In genomic region chr16:24499193-24499814, GRCh38 we compare ENCODE assay signal across 8 cellular contexts. TPM values are rescaled to one million over a fixed set of nuclear protein-coding genes. Genes with fewer than 3 reads are reported as not detected.
DNase-seq lines count a peak whose midpoint lies in the region; ATAC-seq and TF ChIP-seq lines count a peak whose summit lies in the region.

No MANE protein-coding gene starts in this region.

- no peaks in the 10 kb centered on the region for H3K36me3 Mint-ChIP-seq in nephron (ENCODE audit: low read depth)

- BruUV-seq in mammary epithelial cell (replicated peaks; lab: Mats Ljungman, UMichigan), result no TSS peak

- no peaks in the 10 kb centered on the region for H3K9me3 ChIP-seq in mammary epithelial cell (replicated peaks; ENCODE audit: insufficient read depth, low read length)

- no peak overlapping the region for H3K4me3 Mint-ChIP-seq in nephron

- dilution Hi-C loops in mammary epithelial cell (cut with HindIII; ENCODE audit: low sequenced_read_pairs), result no loop called here

- H3K27ac ChIP-seq in 22Rv1, result no peak overlapping the region
- H3K27ac ChIP-seq in mammary epithelial cell (ENCODE audit: insufficient read depth, low read depth, low read length), result no peak overlapping the region

- WGBS in mammary epithelial cell (ENCODE audit: low coverage, missing lambda C conversion rate), result 34% methylated on average over 14 of the region's 15 CpGs

- peaks cover 19% of the 10 kb centered on the region for H3K27me3 Mint-ChIP-seq in nephron (ENCODE audit: low read depth)

- H3K9me3 Mint-ChIP-seq in nephron, result no peaks in the 10 kb centered on the region

- peaks cover 6% of the 10 kb centered on the region for H3K4me1 Mint-ChIP-seq in nephron

- no peak overlapping the region for H2AFZ ChIP-seq in mammary epithelial cell (ENCODE audit: low read depth, low read length)

- no peak overlapping the region for H3K4me3 ChIP-seq in mammary epithelial cell (replicated peaks in 1 of 3; ENCODE audit: insufficient read depth in 1 of 3, low read depth in 2 of 3, low read length in 3 of 3)

- CTCF ChIA-PET in mammary epithelial cell (lab: Charles Lee; ENCODE audit: low non-redundant PET), result interaction anchor here (0.6 kb wide), 1 partner anchor 782 kb away, joined by 8 read pairs; no protein-coding TSS in a partner anchor

- H3K4me1 ChIP-seq in mammary epithelial cell (ENCODE audit: insufficient read depth, low read length), result no peaks in the 10 kb centered on the region

- in situ Hi-C loops in mammary epithelial cell (cut with MboI; ENCODE audit: low sequenced_read_pairs in 2 of 2), result loop anchor here (5.0 to 25.0 kb wide), 2 partner anchors 462 to 687 kb away; no protein-coding TSS in a partner anchor

- no peaks in the 10 kb centered on the region for H3K79me2 ChIP-seq in mammary epithelial cell (ENCODE audit: insufficient read depth, low read length)

- H3K27ac Mint-ChIP-seq in nephron, result no peak overlapping the region

- intact Hi-C loops in mammary epithelial cell (cut with micrococcal nuclease), result loop anchor here (1.0 kb wide), 2 partner anchors 453 to 457 kb away; no protein-coding TSS in a partner anchor

- no peak overlapping the region for H3K4me2 ChIP-seq in mammary epithelial cell (ENCODE audit: insufficient read depth, low read depth, low read length)

- H4K20me1 ChIP-seq in mammary epithelial cell (ENCODE audit: insufficient read depth, low read length), result no peaks in the 10 kb centered on the region

- peak; percentile 69 for TF ChIP-seq CTCF in 22Rv1 (IDR thresholded peaks at IDR 0.05)
- TF ChIP-seq CTCF in mammary epithelial cell (conservative IDR thresholded peaks at IDR 0.05 in 1 of 2, IDR thresholded peaks at IDR 0.05 in 1 of 2; ENCODE audit: extremely low read depth in 1 of 2, insufficient read depth in 1 of 2, low read depth in 1 of 2, low read length in 2 of 2), result peak; percentile 37 to 54
- peak in 2 of 3 experiments; percentile 19 to 20 for TF ChIP-seq CTCF in nephron (IDR thresholded peaks at IDR 0.05; ENCODE audit: unreplicated experiment in 3 of 3)

- H3K27me3 ChIP-seq in mammary epithelial cell (ENCODE audit: insufficient read depth, low read length), result peaks cover 2% of the 10 kb centered on the region

- DNase-seq in GDM1 (lab: John Stamatoyannopoulos, UW) (peak; percentile 31), NCI-H2227 (lab: John Stamatoyannopoulos, UW; ENCODE audit: unreplicated experiment) (peak; percentile 37), mammary epithelial cell (peak; percentile 39), NCI-H510A (lab: John Stamatoyannopoulos, UW) (no peak), activated gamma-delta T cell treated with Interleukin-2 at 50 U/mL for 16 hours (no peak)

- no peak for ATAC-seq in activated CD4-positive, CD25-positive, alpha-beta regulatory T cell treated with anti-CD3 and anti-CD28 coated beads, Interleukin-2, amount 50 U/mL, for 24 hours

- no peaks in the 10 kb centered on the region for H3K36me3 ChIP-seq in mammary epithelial cell (ENCODE audit: insufficient read depth, low read length)

- H3K9ac ChIP-seq in mammary epithelial cell (ENCODE audit: insufficient read depth, low read length), result no peak overlapping the region

RNA-seq across cellular contexts. Expression of gene RBBP6, which starts 40.1 kb away (rescaled TPM):
- total RNA-seq in mammary epithelial cell, result 10 to 100 TPM; 33.0 to 40.4 TPM
- 15.8 TPM for polyA plus RNA-seq in mammary epithelial cell
- 22.9 TPM for polyA minus RNA-seq in mammary epithelial cell

Comparison
In these comparisons a context has a peak if more than half of its experiments do, and no peak if none do; other contexts are left out.
1. DNase-seq: peak in GDM1 (single experiment), NCI-H2227 (single experiment) and mammary epithelial cell (single experiment); none in NCI-H510A (single experiment) and activated gamma-delta T cell treated with Interleukin-2 at 50 U/mL for 16 hours (single experiment).
2. Peak in every context shown above with its lines, with median percentiles within 50 percentile points of each other: CTCF ChIP-seq.